ENCODE assay signal across 1 cellular context in genomic region chr12:130831876-130832405, GRCh38.
TF ChIP-seq lines count a peak whose summit lies in the region.

No MANE protein-coding gene starts in this region.

TF ChIP-seq in K562, 482 proteins besides CTCF, POLR2A, EP300 and RAD21 (continued from another document):
- peak; percentile 36; the same call in 1 of the 2 replicates for TF ChIP-seq MGA (IDR thresholded peaks at IDR 0.05)
- no peak for TF ChIP-seq AFF4 (CRISPR knock-in tag; IDR thresholded peaks at IDR 0.05)
- TF ChIP-seq ZNF239 (CRISPR knock-in tag; IDR thresholded peaks at IDR 0.05) = no peak
- TF ChIP-seq C11orf30 (IDR thresholded peaks at IDR 0.05; ENCODE audit: low read depth) = peak; percentile 71
- peak; percentile 16; the same call in 1 of the 2 replicates for TF ChIP-seq MAFF (IDR thresholded peaks at IDR 0.05; ENCODE audit: low read length)
- no peak for TF ChIP-seq ZNF274 (IDR thresholded peaks at IDR 0.05; ENCODE audit: borderline replicate concordance, low read depth, low read length)
- peak; percentile 36; the same call in 1 of the 2 replicates for TF ChIP-seq L3MBTL2 (IDR thresholded peaks at IDR 0.05)
- no peak for TF ChIP-seq SP1 (CRISPR knock-in tag; IDR thresholded peaks at IDR 0.05)
- no peak for TF ChIP-seq CREB1 (IDR thresholded peaks at IDR 0.05)
- TF ChIP-seq CREB1 (CRISPR knock-in tag; IDR thresholded peaks at IDR 0.05) = no peak
- no peak for TF ChIP-seq TRIM28 (IDR thresholded peaks at IDR 0.05)
- no peak for TF ChIP-seq MTA1 (IDR thresholded peaks at IDR 0.05; ENCODE audit: borderline replicate concordance)
- no peak for TF ChIP-seq USF1 (CRISPR knock-in tag; IDR thresholded peaks at IDR 0.05)
- TF ChIP-seq E2F6 (IDR thresholded peaks at IDR 0.05; ENCODE audit: borderline replicate concordance in 1 of 2, extremely low read depth in 1 of 2, insufficient read depth in 1 of 2, insufficient read length in 1 of 2, low read depth in 1 of 2, low read length in 1 of 2, poor library complexity in 1 of 2, severe bottlenecking in 1 of 2) = peak in 1 of 2 experiments; percentile 53
- TF ChIP-seq ZNF639 (CRISPR knock-in tag; conservative IDR thresholded peaks at IDR 0.05 in 1 of 2, IDR thresholded peaks at IDR 0.05 in 1 of 2) = no peak
- TF ChIP-seq CREBBP (IDR thresholded peaks at IDR 0.05; ENCODE audit: low read depth, low read length) = no peak
- TF ChIP-seq ZNF316 (IDR thresholded peaks at IDR 0.05) = peak; percentile 92
- TF ChIP-seq ZBTB11 (CRISPR knock-in tag; IDR thresholded peaks at IDR 0.05) = no peak
- 0 out of 2 replicates have a peak, but pooled peaks have one; percentile 18 for TF ChIP-seq ZNF384 (IDR thresholded peaks at IDR 0.05; ENCODE audit: low read depth, low read length)
- no peak for TF ChIP-seq PHB (CRISPR knock-in tag; IDR thresholded peaks at IDR 0.05)
- TF ChIP-seq MAFG (tag; conservative IDR thresholded peaks at IDR 0.05) = peak; percentile 42; the same call in 1 of the 2 replicates
- no peak for TF ChIP-seq HNRNPH1 (optimal IDR thresholded peaks at IDR 0.05; ENCODE audit: low read depth, low read length)
